Comparison of ENCODE assay signal across 8 cellular contexts in genomic region chr9:132141364-132141947, GRCh38. TPM values are rescaled to one million over a fixed set of nuclear protein-coding genes. Genes with fewer than 3 reads are reported as not detected.
DNase-seq lines count a peak whose midpoint lies in the region; ATAC-seq and FAIRE-seq lines count a peak whose summit lies in the region.

No MANE protein-coding gene starts in this region.

- H3K36me3 ChIP-seq in SJCRH30, result no peaks in the 10 kb centered on the region

- FAIRE-seq in frontal cortex (lab: Jason Lieb, UNC), result no peak

- no peaks in the 10 kb centered on the region for H3K9me3 ChIP-seq in SJCRH30 (replicated peaks)

- DNase-seq in NCI-H2107 treated with DMSO at 0.1 percent for 48 hours (lab: John Stamatoyannopoulos, UW; ENCODE audit: unreplicated experiment) (peak; percentile 71), NCI-H2107 (lab: John Stamatoyannopoulos, UW) (no peak), SJCRH30 (peak; percentile 59 to 69), frontal cortex (ENCODE audit: low spot score in 2 of 2) (peak; percentile 61 to 66), pons (ENCODE audit: low spot score) (peak; percentile 75), NCI-H1930 (lab: John Stamatoyannopoulos, UW) (no peak)
- no peak for DNase-seq in stimulated activated CD8-positive, alpha-beta memory T cell treated with anti-CD3 and anti-CD28 coated beads, Interleukin-4, amount 100 ng/mL, for 48 hours

- ATAC-seq in HG02885 (IDR thresholded peaks at IDR 0.05; ENCODE audit: poor library complexity, unreplicated experiment), result no peak

- peak overlapping the region; percentile 34 for H3K4me3 ChIP-seq in SJCRH30

- H3K27me3 ChIP-seq in SJCRH30, result peaks cover 14% of the 10 kb centered on the region

- peaks cover 3% of the 10 kb centered on the region; the same call in 1 of the 2 replicates for H3K4me1 ChIP-seq in SJCRH30

- H3K27ac ChIP-seq in SJCRH30, result no peak overlapping the region

RNA-seq across cellular contexts. Expression of gene NTNG2, which starts 20.4 kb away (rescaled TPM):
- total RNA-seq in SJCRH30 (2014; rRNA removed; shearing (Covaris generic)), result 0.15 and 0.26 TPM in 2 replicates
- total RNA-seq in frontal cortex, result 16.3 TPM

Comparison
In these comparisons a context has a peak if more than half of its experiments do, and no peak if none do; other contexts are left out.
1. DNase-seq: peak in NCI-H2107 treated with DMSO at 0.1 percent for 48 hours (single experiment), SJCRH30 (2 of 2), frontal cortex (2 of 2) and pons (single experiment); none in NCI-H2107 (single experiment), NCI-H1930 (0 of 2) and stimulated activated CD8-positive, alpha-beta memory T cell treated with anti-CD3 and anti-CD28 coated beads, Interleukin-4, amount 100 ng/mL, for 48 hours (single experiment).
2. RNA of gene NTNG2, which starts 20.4 kb away (total RNA-seq): 16.3 TPM in frontal cortex (single experiment); 0.15 to 0.26 TPM in SJCRH30; every median in the first group is over 10 times any median in the second.